In the genomic region with DNA sequence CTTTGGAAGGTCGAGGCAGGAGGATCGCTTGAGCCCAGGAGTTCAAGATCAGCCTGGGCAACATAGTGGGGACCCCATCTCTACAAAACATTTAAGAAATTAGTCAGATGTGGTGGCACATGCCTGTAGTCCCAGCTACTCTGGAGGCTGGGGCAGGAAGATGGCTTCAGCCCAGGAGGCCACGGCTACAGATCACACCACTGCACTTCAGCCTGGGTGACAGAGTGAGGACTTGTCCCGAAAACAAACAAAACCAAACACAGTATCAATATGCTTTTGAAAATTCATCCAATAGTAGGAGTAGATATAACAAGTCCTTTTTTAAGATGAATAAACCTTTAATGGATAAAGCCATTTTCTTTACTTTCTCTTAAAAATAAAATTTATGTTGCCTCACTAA, we compare ENCODE assay signal across 17 cellular contexts. TPM values are rescaled to one million over a fixed set of nuclear protein-coding genes. Genes with fewer than 3 reads are reported as not detected.
DNase-seq lines count a peak whose midpoint lies in the region; ATAC-seq, FAIRE-seq and TF ChIP-seq lines count a peak whose summit lies in the region.
"Had no signal": no experiment of that assay in that cellular context is flagged by ENCODE, and none has a peak within 500 bp of the region (broad histone marks: within the 10 kb centered on the region; RNA-seq: fewer than 3 reads in every experiment).

No MANE protein-coding gene starts in this region.

- 96% methylated on average over 2 of the region's 4 CpGs for WGBS in mesenchymal stem cell

- H3K27me3 ChIP-seq in astrocyte (ENCODE audit: insufficient read depth, low read length) (no peaks in the 10 kb centered on the region), mesenchymal stem cell (ENCODE audit: control insufficient read depth in 1 of 2, insufficient read depth in 1 of 2, low read length in 2 of 2) (no peaks in the 10 kb centered on the region), SJCRH30 (no peaks in the 10 kb centered on the region)
- H3K27me3 ChIP-seq: BE2C had no signal

- no peaks in the 10 kb centered on the region for H3K9me3 ChIP-seq in astrocyte (ENCODE audit: insufficient read depth, low read depth, low read length)
- no peaks in the 10 kb centered on the region for H3K9me3 ChIP-seq in mesenchymal stem cell (ENCODE audit: control insufficient read depth, low read length)
- H3K9me3 ChIP-seq in SJCRH30 (replicated peaks) = no peaks in the 10 kb centered on the region
- H3K9me3 ChIP-seq: BE2C, Caco-2 had no signal

- no peak overlapping the region for H3K4me3 ChIP-seq in astrocyte (ENCODE audit: insufficient read depth, low read depth, low read length)
- no peak overlapping the region for H3K4me3 ChIP-seq in mesenchymal stem cell (ENCODE audit: insufficient read depth in 1 of 2, low read depth in 1 of 2, low read length in 2 of 2)
- H3K4me3 ChIP-seq in SJCRH30 = no peak overlapping the region
- H3K4me3 ChIP-seq: K562 had no signal

- no peak overlapping the region for H3K23ac ChIP-seq in mesenchymal stem cell (ENCODE audit: low read length in 2 of 2)

- H2AK5ac ChIP-seq in mesenchymal stem cell (ENCODE audit: low read length, severe bottlenecking) = peak overlapping the region; percentile 63

- TF ChIP-seq CTCF in astrocyte (IDR thresholded peaks at IDR 0.05; ENCODE audit: insufficient read depth, low read depth, low read length) = no peak

- peak overlapping the region; percentile 48 for H3K27ac Mint-ChIP-seq in astrocyte (ENCODE audit: unreplicated experiment)
- H3K27ac Mint-ChIP-seq: CD4-positive, alpha-beta T cell had no signal

- peaks cover 84% of the 10 kb centered on the region for H4K20me1 ChIP-seq in astrocyte (ENCODE audit: insufficient read depth, low read length)

- ATAC-seq in left lobe of liver = peak; percentile 77
- no peak for ATAC-seq in GM18505 (IDR thresholded peaks at IDR 0.05; ENCODE audit: unreplicated experiment)
- no peak for ATAC-seq in HG03280 (IDR thresholded peaks at IDR 0.05; ENCODE audit: unreplicated experiment)
- ATAC-seq: K562 had no signal

- no peak overlapping the region for H3K4ac ChIP-seq in mesenchymal stem cell (ENCODE audit: low read depth in 1 of 2, low read length in 2 of 2)

- H3K9ac ChIP-seq in astrocyte (ENCODE audit: low read length) (no peak overlapping the region), mesenchymal stem cell (ENCODE audit: low read length) (no peak overlapping the region)

- TF ChIP-seq POLR2A in GM18505 (IDR thresholded peaks at IDR 0.05; ENCODE audit: borderline replicate concordance, extremely low read depth, insufficient read depth, insufficient read length) = no peak

- no peak overlapping the region for H3K4me3 Mint-ChIP-seq in astrocyte (ENCODE audit: unreplicated experiment)
- H3K4me3 Mint-ChIP-seq: CD4-positive, alpha-beta T cell had no signal

- H2BK120ac ChIP-seq in mesenchymal stem cell (ENCODE audit: low read depth, low read length) = no peak overlapping the region

- H3K14ac ChIP-seq in mesenchymal stem cell (ENCODE audit: low read length in 2 of 2) = no peak overlapping the region

- H3K36me3 ChIP-seq in astrocyte (ENCODE audit: insufficient read depth, low read length) (no peaks in the 10 kb centered on the region), mesenchymal stem cell (ENCODE audit: control insufficient read depth in 1 of 2, insufficient read depth in 2 of 2, low read depth in 1 of 2, low read length in 2 of 2) (peaks cover 2 to 3% of the 10 kb centered on the region in 2 experiments), SJCRH30 (peaks cover 32% of the 10 kb centered on the region)

- no peak for FAIRE-seq in astrocyte (lab: Jason Lieb, UNC)
- FAIRE-seq: D721Med, G401.6 had no signal

- no peak overlapping the region for H3K4me2 ChIP-seq in astrocyte (ENCODE audit: low read length)
- no peak overlapping the region for H3K4me2 ChIP-seq in mesenchymal stem cell (ENCODE audit: low read length, poor library complexity, severe bottlenecking)

- H3K27ac ChIP-seq in astrocyte (ENCODE audit: low read depth, low read length) (no peak overlapping the region), mesenchymal stem cell (ENCODE audit: low read length, poor library complexity, severe bottlenecking) (no peak overlapping the region), SJCRH30 (no peak overlapping the region)
- H3K27ac ChIP-seq: C4-2B had no signal

- H2BK15ac ChIP-seq in mesenchymal stem cell (ENCODE audit: low read depth, poor library complexity, severe bottlenecking) = no peak overlapping the region

- H2BK5ac ChIP-seq in mesenchymal stem cell (ENCODE audit: low read depth, low read length, poor library complexity, severe bottlenecking) = no peak overlapping the region

- H2BK12ac ChIP-seq in mesenchymal stem cell (ENCODE audit: low read length in 2 of 2) = no peak overlapping the region

- DNase-seq in astrocyte (ENCODE audit: low read depth) (no peak), left lobe of liver (ENCODE audit: low spot score) (peak; percentile 50), mesenchymal stem cell (no peak), SJCRH30 (no peak), C1 segment of cervical spinal cord (lab: John Stamatoyannopoulos, UW) (no peak)
- DNase-seq: ACHN; BE2C; Caco-2; CD4-positive, alpha-beta T cell; HCEC 1CT; IMR-90 had no signal

- peaks cover 36% of the 10 kb centered on the region for H3K4me1 Mint-ChIP-seq in astrocyte (ENCODE audit: low read depth, unreplicated experiment)

- no peaks in the 10 kb centered on the region for H3K9me3 Mint-ChIP-seq in astrocyte (ENCODE audit: unreplicated experiment)
- H3K9me3 Mint-ChIP-seq: CD4-positive, alpha-beta T cell had no signal

- no peak overlapping the region for H4K91ac ChIP-seq in mesenchymal stem cell (ENCODE audit: low read length)

- H2AFZ ChIP-seq in astrocyte (ENCODE audit: low read depth, low read length) = no peak overlapping the region
- H2AFZ ChIP-seq in mesenchymal stem cell (ENCODE audit: low read depth, low read length) = no peak overlapping the region

- no peaks in the 10 kb centered on the region for H3K79me1 ChIP-seq in mesenchymal stem cell (replicated peaks; ENCODE audit: low read length, poor library complexity, severe bottlenecking)

- H3K18ac ChIP-seq in mesenchymal stem cell (ENCODE audit: low read depth in 1 of 2, low read length in 2 of 2) = no peak overlapping the region

- H3K36me3 Mint-ChIP-seq in astrocyte (ENCODE audit: low read depth, unreplicated experiment) = no peaks in the 10 kb centered on the region

- H3K79me2 ChIP-seq in astrocyte (ENCODE audit: insufficient read depth, low read length) = peaks cover 99% of the 10 kb centered on the region

- H3K4me1 ChIP-seq in astrocyte (ENCODE audit: insufficient read depth, low read length) (peaks cover 10% of the 10 kb centered on the region), mesenchymal stem cell (ENCODE audit: control insufficient read depth, insufficient read depth, low read depth, low read length) (peaks cover 9% of the 10 kb centered on the region), SJCRH30 (peaks cover 8% of the 10 kb centered on the region)

- H4K8ac ChIP-seq in mesenchymal stem cell (ENCODE audit: low read length) = no peak overlapping the region

- no peaks in the 10 kb centered on the region for H3K27me3 Mint-ChIP-seq in astrocyte (ENCODE audit: low read depth, unreplicated experiment)
- H3K27me3 Mint-ChIP-seq: CD4-positive, alpha-beta T cell had no signal

RNA-seq across cellular contexts. Expression of gene APP, which starts 8.5 kb away (rescaled TPM):
- total RNA-seq in astrocyte = 785 and 823 TPM in 2 replicates
- total RNA-seq in left lobe of liver = 136 TPM
- 698 TPM for polyA plus RNA-seq in mesenchymal stem cell (2013, experiment 1 of 2)
- 694 TPM for polyA plus RNA-seq in mesenchymal stem cell (2013, experiment 2 of 2)
- total RNA-seq in SJCRH30 (2014; rRNA removed; shearing (Covaris generic)) = 369 and 399 TPM in 2 replicates
